ENCODE assay signal across 8 cellular contexts in the genomic region with DNA sequence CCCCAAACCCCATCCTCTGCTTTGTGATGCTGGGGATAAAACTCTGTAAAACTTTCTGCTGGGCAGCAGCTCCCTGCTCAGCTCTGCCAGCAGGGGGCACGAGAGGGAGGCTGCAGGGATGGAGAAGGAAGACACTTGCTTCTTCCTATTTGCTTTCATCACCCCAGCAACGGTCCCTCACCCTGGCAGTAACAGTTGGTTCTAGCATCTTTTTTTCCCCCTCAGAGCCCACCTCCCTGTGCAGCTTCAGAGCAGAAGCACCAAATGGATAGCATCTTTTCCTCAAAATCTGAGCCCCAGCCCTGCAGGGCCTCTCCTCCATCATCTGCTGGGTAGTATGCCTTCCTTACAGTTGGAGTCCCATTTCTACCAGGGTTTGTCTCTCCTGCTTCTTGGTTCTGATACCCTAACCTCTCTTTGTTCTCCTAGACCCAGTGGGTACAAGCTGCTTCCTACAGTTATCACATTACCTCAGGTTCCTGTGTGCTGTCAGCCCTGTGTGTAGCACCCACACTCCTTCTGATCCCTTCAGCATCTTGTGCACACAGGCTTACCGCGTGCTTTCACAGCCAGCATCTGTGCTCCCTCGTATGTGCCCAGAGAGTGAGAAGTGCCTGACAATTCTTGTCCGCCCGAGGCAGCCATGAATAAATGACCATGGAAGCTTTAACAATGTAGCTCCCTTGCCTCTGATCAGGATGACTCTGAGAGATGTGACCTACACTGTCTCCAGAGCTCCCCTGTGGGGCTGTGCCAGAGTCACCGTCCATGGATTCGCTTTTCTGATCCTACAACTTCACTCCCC. TPM values are rescaled to one million over a fixed set of nuclear protein-coding genes. Genes with fewer than 3 reads are reported as not detected.
DNase-seq lines count a peak whose midpoint lies in the region; ATAC-seq and TF ChIP-seq lines count a peak whose summit lies in the region.

No MANE protein-coding gene starts in this region.

- H3K27ac ChIP-seq in ACC112 (ENCODE audit: low read depth, low read length) (peak overlapping the region; percentile 60), OCI-LY1 (ENCODE audit: low read depth, low read length, poor library complexity, severe bottlenecking) (no peak overlapping the region)

- no peaks in the 10 kb centered on the region for H3K9me2 ChIP-seq in OCI-LY1 (ENCODE audit: low read depth, low read length)

- no peak overlapping the region for H2AFZ ChIP-seq in ACC112 (ENCODE audit: low read length, unreplicated experiment)
- H2AFZ ChIP-seq in OCI-LY1 (ENCODE audit: low read length) = no peak overlapping the region

- H3K36me3 Mint-ChIP-seq in naive thymus-derived CD8-positive, alpha-beta T cell = no peaks in the 10 kb centered on the region
- H3K36me3 Mint-ChIP-seq in stimulated activated memory B cell treated with anti-CD40 and anti-IgM and Interleukin-4, amounts not matched to agents 10 μg/mL and 1 μg/mL and 100 μg/mL, for 72 hours = peaks cover 15% of the 10 kb centered on the region

- DNase-seq in activated T-cell treated with anti-CD3 and anti-CD28 coated beads for 1 hour (ENCODE audit: low read depth) = peak; percentile 73
- DNase-seq in epidermal melanocyte (ENCODE audit: insufficient read length, low spot score) = peak; percentile 48
- DNase-seq in naive thymus-derived CD8-positive, alpha-beta T cell = peak; percentile 52 to 86 (median 72)

- peaks cover 42% of the 10 kb centered on the region for H3K79me2 ChIP-seq in ACC112 (ENCODE audit: control insufficient read depth, insufficient read depth, low read length, unreplicated experiment)
- H3K79me2 ChIP-seq in OCI-LY1 (ENCODE audit: insufficient read depth, low read length) = peaks cover 23% of the 10 kb centered on the region; the same call in 1 of the 2 replicates

- POLR2A ChIA-PET in naive thymus-derived CD8-positive, alpha-beta T cell (lab: Charles Lee) = no interaction called here

- H3K9ac ChIP-seq in OCI-LY1 (ENCODE audit: low read length) = no peak overlapping the region

- H3K27me3 Mint-ChIP-seq in naive thymus-derived CD8-positive, alpha-beta T cell = peaks cover 0 to 10% (median 0%) of the 10 kb centered on the region in 5 donors
- H3K27me3 Mint-ChIP-seq in stimulated activated memory B cell treated with anti-CD40 and anti-IgM and Interleukin-4, amounts not matched to agents 10 μg/mL and 1 μg/mL and 100 μg/mL, for 72 hours = no peaks in the 10 kb centered on the region

- H3K4me1 Mint-ChIP-seq in naive thymus-derived CD8-positive, alpha-beta T cell = peaks cover 4 to 15% (median 7%) of the 10 kb centered on the region in 4 donors
- peaks cover 18% of the 10 kb centered on the region for H3K4me1 Mint-ChIP-seq in stimulated activated memory B cell treated with anti-CD40 and anti-IgM and Interleukin-4, amounts not matched to agents 10 μg/mL and 1 μg/mL and 100 μg/mL, for 72 hours

- H3K9me3 ChIP-seq in OCI-LY1 (ENCODE audit: low read length) = no peaks in the 10 kb centered on the region

- H3K36me3 ChIP-seq in ACC112 (ENCODE audit: insufficient read depth, low read length) = peaks cover 21% of the 10 kb centered on the region
- peaks cover 86% of the 10 kb centered on the region for H3K36me3 ChIP-seq in OCI-LY1 (ENCODE audit: insufficient read depth, low read length)

- H3K9me3 Mint-ChIP-seq in naive thymus-derived CD8-positive, alpha-beta T cell = no peaks in the 10 kb centered on the region
- no peaks in the 10 kb centered on the region for H3K9me3 Mint-ChIP-seq in stimulated activated memory B cell treated with anti-CD40 and anti-IgM and Interleukin-4, amounts not matched to agents 10 μg/mL and 1 μg/mL and 100 μg/mL, for 72 hours

- peak overlapping the region in 5 of 10 donors; percentile 7 to 80 (median 74) for H3K27ac Mint-ChIP-seq in naive thymus-derived CD8-positive, alpha-beta T cell
- H3K27ac Mint-ChIP-seq in stimulated activated memory B cell treated with anti-CD40 and anti-IgM and Interleukin-4, amounts not matched to agents 10 μg/mL and 1 μg/mL and 100 μg/mL, for 72 hours = peak overlapping the region; percentile 55

- H3K4me1 ChIP-seq in ACC112 (ENCODE audit: control insufficient read depth, insufficient read depth, low read length, unreplicated experiment) = peaks cover 9% of the 10 kb centered on the region
- H3K4me1 ChIP-seq in OCI-LY1 (ENCODE audit: insufficient read depth, low read length, severe bottlenecking) = no peaks in the 10 kb centered on the region

- peak overlapping the region in 3 of 10 donors; percentile 22 to 50 (median 35) for H3K4me3 Mint-ChIP-seq in naive thymus-derived CD8-positive, alpha-beta T cell
- H3K4me3 Mint-ChIP-seq in stimulated activated memory B cell treated with anti-CD40 and anti-IgM and Interleukin-4, amounts not matched to agents 10 μg/mL and 1 μg/mL and 100 μg/mL, for 72 hours = no peak overlapping the region

- no peak overlapping the region for H3K4me2 ChIP-seq in OCI-LY1 (ENCODE audit: low read length)

- no peaks in the 10 kb centered on the region for H3K27me3 ChIP-seq in ACC112 (ENCODE audit: insufficient read depth, low read length)
- H3K27me3 ChIP-seq in OCI-LY1 (ENCODE audit: insufficient read depth, low read length) = no peaks in the 10 kb centered on the region

- no peak overlapping the region for H3K4me3 ChIP-seq in ACC112 (ENCODE audit: low read depth, low read length)
- no peak overlapping the region for H3K4me3 ChIP-seq in OCI-LY1 (ENCODE audit: low read depth, low read length, poor library complexity, severe bottlenecking)

- no peaks in the 10 kb centered on the region for H4K20me1 ChIP-seq in OCI-LY1 (ENCODE audit: insufficient read depth, low read length)

- H3F3A ChIP-seq in OCI-LY1 (ENCODE audit: insufficient read depth, low read length) = no peaks in the 10 kb centered on the region

- TF ChIP-seq CTCF in OCI-LY1 (IDR thresholded peaks at IDR 0.05; ENCODE audit: low read length) = peak; percentile 93

- ATAC-seq in GM18502 (IDR thresholded peaks at IDR 0.05; ENCODE audit: poor library complexity, unreplicated experiment) = peak; percentile 66
- peak; percentile 60 for ATAC-seq in HG03520 (IDR thresholded peaks at IDR 0.05; ENCODE audit: unreplicated experiment)
- peak; percentile 93 to 95 for ATAC-seq in naive thymus-derived CD8-positive, alpha-beta T cell
- peak; percentile 83 for ATAC-seq in stimulated activated memory B cell treated with anti-CD40 and anti-IgM and Interleukin-4, amounts not matched to agents 10 μg/mL and 1 μg/mL and 100 μg/mL, for 72 hours

RNA-seq across cellular contexts. Expression of gene CKAP2L, which starts 14.5 kb away (rescaled TPM):
- total RNA-seq in naive thymus-derived CD8-positive, alpha-beta T cell = not detected
- not detected for polyA plus RNA-seq in naive thymus-derived CD8-positive, alpha-beta T cell

RNA-seq across cellular contexts. Expression of gene NT5DC4, which starts 29.1 kb away (rescaled TPM):
- total RNA-seq in naive thymus-derived CD8-positive, alpha-beta T cell = not detected
- polyA plus RNA-seq in naive thymus-derived CD8-positive, alpha-beta T cell = not detected

RNA-seq across cellular contexts. Expression of gene IL1A, which starts 34.3 kb away (rescaled TPM):
- not detected for total RNA-seq in naive thymus-derived CD8-positive, alpha-beta T cell
- not detected for polyA plus RNA-seq in naive thymus-derived CD8-positive, alpha-beta T cell
